ENCODE assay signal across 1 cellular context in genomic region chr15:63089260-63090043, GRCh38.
A peak's percentile ranks its signal among the peaks of the same experiment; 100 is the strongest.
TF ChIP-seq lines count a peak whose summit lies in the region.

No MANE protein-coding gene starts in this region.

TF ChIP-seq in SK-N-SH, 30 proteins besides CTCF, POLR2A, EP300 and RAD21 (continued from another document):
- TF ChIP-seq NFIC (IDR thresholded peaks at IDR 0.05; ENCODE audit: borderline replicate concordance) (peak; percentile 93), RFX5 (IDR thresholded peaks at IDR 0.05; ENCODE audit: low read length) (no peak), MAX (IDR thresholded peaks at IDR 0.05; ENCODE audit: low read depth) (peak; percentile 83), FOXM1 (IDR thresholded peaks at IDR 0.05; ENCODE audit: low read depth) (0 out of 2 replicates have a peak, but pooled peaks have one; percentile 40), USF2 (IDR thresholded peaks at IDR 0.05; ENCODE audit: borderline replicate concordance, low read depth, low read length) (no peak), MEF2A (IDR thresholded peaks at IDR 0.05; ENCODE audit: borderline replicate concordance, low read depth) (no peak), FOXJ3 (CRISPR knock-in tag; IDR thresholded peaks at IDR 0.05) (peak; percentile 77; the same call in 1 of the 2 replicates), REST (IDR thresholded peaks at IDR 0.05; ENCODE audit: low read depth, low read length) (peak; percentile 80), TAF1 (IDR thresholded peaks at IDR 0.05; ENCODE audit: borderline replicate concordance, low read depth, low read length) (peak; percentile 68; the same call in 1 of the 2 replicates), POLR2AphosphoS5 (IDR thresholded peaks at IDR 0.05; ENCODE audit: low read depth, low read length) (peak; percentile 88), USF1 (IDR thresholded peaks at IDR 0.05; ENCODE audit: borderline replicate concordance, low read depth) (no peak), TEAD4 (IDR thresholded peaks at IDR 0.05; ENCODE audit: borderline replicate concordance, insufficient read depth) (peak; percentile 78), YY1 (IDR thresholded peaks at IDR 0.05; ENCODE audit: low read depth) (peak; percentile 50; the same call in 1 of the 2 replicates), SIN3A (IDR thresholded peaks at IDR 0.05; ENCODE audit: borderline replicate concordance, low read depth, low read length) (peak; percentile 92; the same call in 1 of the 2 replicates), TCF12 (IDR thresholded peaks at IDR 0.05) (peak; percentile 97), RCOR1 (IDR thresholded peaks at IDR 0.05; ENCODE audit: low read length) (peak; percentile 95), MXI1 (IDR thresholded peaks at IDR 0.05; ENCODE audit: low read depth, low read length) (0 out of 2 replicates have a peak, but pooled peaks have one; percentile 33), SMC3 (IDR thresholded peaks at IDR 0.05; ENCODE audit: low read depth, low read length) (0 out of 2 replicates have a peak, but pooled peaks have one; percentile 4), NRF1 (IDR thresholded peaks at IDR 0.05; ENCODE audit: low read depth, low read length) (no peak), FOSL2 (IDR thresholded peaks at IDR 0.05; ENCODE audit: borderline replicate concordance, low read depth) (peak; percentile 60; the same call in 1 of the 2 replicates), JUND (IDR thresholded peaks at IDR 0.05) (peak; percentile 83), EZH2phosphoT487 (IDR thresholded peaks at IDR 0.05; ENCODE audit: borderline replicate concordance, low read depth) (no peak), CHD2 (IDR thresholded peaks at IDR 0.05; ENCODE audit: low read length, partially characterized antibody) (peak; percentile 80), GABPA (IDR thresholded peaks at IDR 0.05; ENCODE audit: low read depth) (peak; percentile 50)
